In the genomic region with DNA sequence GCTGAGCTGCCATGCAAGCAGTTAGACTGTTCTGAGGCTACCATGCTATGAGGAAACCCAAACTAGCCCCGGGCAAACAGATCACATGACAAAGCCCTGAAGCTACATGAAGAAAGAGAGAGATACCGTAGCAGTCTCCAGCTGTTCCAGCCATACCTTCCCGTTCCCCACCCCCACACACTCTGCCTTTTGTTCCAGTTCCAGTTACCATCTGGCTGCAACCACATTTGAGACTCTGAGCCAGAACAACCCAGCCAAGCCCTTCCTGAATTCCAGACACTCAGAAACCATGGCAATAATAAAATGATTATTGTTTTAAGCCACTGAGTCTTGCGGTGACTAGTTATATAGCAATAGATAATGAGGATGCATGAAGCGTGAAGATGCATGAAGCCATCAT, we compare ENCODE assay signal across 9 cellular contexts. TPM values are rescaled to one million over a fixed set of nuclear protein-coding genes. Genes with fewer than 3 reads are reported as not detected.
A peak's percentile ranks its signal among the peaks of the same experiment; 100 is the strongest.
DNase-seq lines count a peak whose midpoint lies in the region; ATAC-seq and TF ChIP-seq lines count a peak whose summit lies in the region.
"Had no signal": no experiment of that assay in that cellular context is flagged by ENCODE, and none has a peak within 500 bp of the region (broad histone marks: within the 10 kb centered on the region; RNA-seq: fewer than 3 reads in every experiment).

No MANE protein-coding gene starts in this region.

- ATAC-seq in omental fat pad (ENCODE audit: low FRiP score), result peak; percentile 37
- ATAC-seq: stimulated activated naive CD8-positive, alpha-beta T cell treated with anti-CD3 and anti-CD28 coated beads, Interleukin-15, Interleukin-2, amounts not matched to agents 100 U/mL and 50 U/mL, for 24 hours had no signal

- no peak overlapping the region for H3K4me3 ChIP-seq in epithelial cell of esophagus (ENCODE audit: low read length)

- DNase-seq in EL (peak; percentile 79), NCI-H510A (lab: John Stamatoyannopoulos, UW) (peak; percentile 54), epithelial cell of esophagus (ENCODE audit: low read depth) (peak; percentile 82), omental fat pad (ENCODE audit: low spot score) (no peak), NCI-H187 treated with DMSO at 0.1 percent for 48 hours (lab: John Stamatoyannopoulos, UW) (no peak), Ammon's horn (ENCODE audit: low spot score) (no peak)
- no peak for DNase-seq in stimulated activated CD4-positive, alpha-beta T cell treated with anti-CD3 and anti-CD28 coated beads, Interleukin-2, amount 100 ng/mL, for 48 hours
- no peak for DNase-seq in activated naive CD4-positive, alpha-beta T cell treated with anti-CD3 and anti-CD28 coated beads, Interleukin-2, amount 50 U/mL, for 16 hours
- DNase-seq: stimulated activated naive CD8-positive, alpha-beta T cell treated with anti-CD3 and anti-CD28 coated beads, Interleukin-15, Interleukin-2, amounts not matched to agents 100 U/mL and 50 U/mL, for 24 hours had no signal

- TF ChIP-seq CTCF in epithelial cell of esophagus (IDR thresholded peaks at IDR 0.05; ENCODE audit: insufficient read depth, low read depth, low read length, missing control alignments) (no peak), omental fat pad (IDR thresholded peaks at IDR 0.05) (no peak)

RNA-seq across cellular contexts. Expression of a gene that starts 28.3 kb away (rescaled TPM):
- 100 to 1,000 TPM in 1 of 4 donors, 10 to 100 TPM in 3; 40.2 to 117 (median 73.6) TPM for total RNA-seq in omental fat pad

Comparison
In these comparisons a context has a peak if more than half of its experiments do, and no peak if none do; other contexts are left out.
1. DNase-seq: peak in EL (single experiment), NCI-H510A (single experiment) and epithelial cell of esophagus (single experiment); none in omental fat pad (single experiment), stimulated activated CD4-positive, alpha-beta T cell treated with anti-CD3 and anti-CD28 coated beads, Interleukin-2, amount 100 ng/mL, for 48 hours (0 of 2), activated naive CD4-positive, alpha-beta T cell treated with anti-CD3 and anti-CD28 coated beads, Interleukin-2, amount 50 U/mL, for 16 hours (single experiment), NCI-H187 treated with DMSO at 0.1 percent for 48 hours (single experiment) and Ammon's horn (single experiment).